32 cellular contexts compared by ENCODE assay signal in the genomic region with DNA sequence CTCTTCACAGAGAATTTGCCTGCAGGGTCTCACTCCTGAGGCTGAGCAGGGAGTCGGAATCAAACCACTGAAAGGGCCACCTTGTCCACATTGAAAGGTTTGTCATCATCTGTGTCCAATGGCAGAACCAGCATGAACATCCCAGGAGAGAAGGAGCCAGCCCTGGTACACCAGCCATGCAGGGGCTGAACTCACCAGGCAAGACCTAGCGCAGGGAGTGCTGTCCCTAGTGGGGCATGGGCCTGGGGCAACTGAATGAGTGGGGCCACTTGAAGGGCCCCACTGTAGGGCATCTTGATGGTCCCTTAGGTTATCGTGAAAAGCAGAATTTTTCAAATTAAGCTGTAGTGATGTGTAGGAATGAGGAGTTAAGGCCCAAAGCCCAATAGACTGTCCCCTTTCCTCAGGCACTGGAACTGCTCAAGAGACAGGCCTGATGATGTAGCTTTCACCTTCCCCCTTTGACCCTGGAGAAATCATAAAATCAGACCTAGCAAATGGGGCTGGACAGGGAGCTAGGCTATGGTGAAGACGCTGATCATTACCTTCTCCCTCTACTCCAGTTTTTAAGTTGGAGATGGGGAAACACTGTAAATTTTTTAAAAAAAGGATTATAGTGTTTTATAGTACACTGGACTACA. TPM values are rescaled to one million over a fixed set of nuclear protein-coding genes. Genes with fewer than 3 reads are reported as not detected.
"Had no signal": no experiment of that assay in that cellular context is flagged by ENCODE, and none has a peak within 500 bp of the region (broad histone marks: within the 10 kb centered on the region; RNA-seq: fewer than 3 reads in every experiment).

No MANE protein-coding gene starts in this region.

- H3K27me3 ChIP-seq: adrenal gland, body of pancreas, colonic mucosa had no signal

- H3K4me1 ChIP-seq: adrenal gland, body of pancreas, colonic mucosa had no signal

- H3K36me3 Mint-ChIP-seq: activated naive CD4-positive, alpha-beta T cell treated with anti-CD3 and anti-CD28 coated beads, Interleukin-2, amount 50 U/mL, for 24 hours; activated naive CD8-positive, alpha-beta T cell treated with anti-CD3 and anti-CD28 coated beads for 36 hours had no signal

- H3K4me1 Mint-ChIP-seq: activated CD4-positive, alpha-beta memory T cell treated with anti-CD3 and anti-CD28 coated beads, Interleukin-2, amount 10 ng/mL, durations not matched to agents 7 days and 5 days; activated CD4-positive, alpha-beta T cell treated with anti-CD3 and anti-CD28 coated beads, Interleukin-2, amount 10 ng/mL, durations not matched to agents 24 days and 14 days; activated naive CD4-positive, alpha-beta T cell treated with anti-CD3 and anti-CD28 coated beads, Interleukin-2, amount 50 U/mL, for 24 hours; endodermal cell had no signal

- H3K27ac Mint-ChIP-seq: activated CD4-positive, alpha-beta memory T cell treated with anti-CD3 and anti-CD28 coated beads, Interleukin-2, amount 10 ng/mL, durations not matched to agents 7 days and 5 days; activated CD4-positive, alpha-beta T cell treated with anti-CD3 and anti-CD28 coated beads for 36 hours; activated CD4-positive, alpha-beta T cell treated with anti-CD3 and anti-CD28 coated beads, Interleukin-2, amount 10 ng/mL, durations not matched to agents 24 days and 14 days; activated naive CD4-positive, alpha-beta T cell treated with anti-CD3 and anti-CD28 coated beads, Interleukin-2, amount 50 U/mL, for 24 hours; activated naive CD8-positive, alpha-beta T cell treated with anti-CD3 and anti-CD28 coated beads for 36 hours; activated naive CD8-positive, alpha-beta T cell treated with anti-CD3 and anti-CD28 coated beads, Interleukin-2, amount 50 U/mL, for 24 hours; activated T-helper 17 cell treated with anti-CD3 and anti-CD28 coated beads, Interleukin-2, amount 50 U/mL, for 72 hours; endodermal cell had no signal

- H3K4me3 Mint-ChIP-seq: activated CD4-positive, alpha-beta memory T cell treated with anti-CD3 and anti-CD28 coated beads, Interleukin-2, amount 10 ng/mL, durations not matched to agents 7 days and 5 days; activated CD4-positive, alpha-beta T cell treated with anti-CD3 and anti-CD28 coated beads for 36 hours; activated CD4-positive, alpha-beta T cell treated with anti-CD3 and anti-CD28 coated beads, Interleukin-2, amount 10 ng/mL, durations not matched to agents 24 days and 14 days; activated naive CD4-positive, alpha-beta T cell treated with anti-CD3 and anti-CD28 coated beads, Interleukin-2, amount 50 U/mL, for 24 hours; activated naive CD8-positive, alpha-beta T cell treated with anti-CD3 and anti-CD28 coated beads for 36 hours; activated naive CD8-positive, alpha-beta T cell treated with anti-CD3 and anti-CD28 coated beads, Interleukin-2, amount 50 U/mL, for 24 hours; activated T-cell treated with anti-CD3 and anti-CD28 coated beads, Interleukin-2, amount 50 U/mL, for 4 hours; activated T-helper 17 cell treated with anti-CD3 and anti-CD28 coated beads, Interleukin-2, amount 50 U/mL, for 72 hours; endodermal cell had no signal

- H3K27ac ChIP-seq: adrenal gland, body of pancreas, colonic mucosa had no signal

- H3K36me3 ChIP-seq: adrenal gland, colonic mucosa had no signal

- ATAC-seq: activated CD4-positive, alpha-beta T cell treated with anti-CD3 and anti-CD28 coated beads for 36 hours; activated naive CD8-positive, alpha-beta T cell treated with anti-CD3 and anti-CD28 coated beads, Interleukin-2, amount 50 U/mL, for 24 hours; activated T-cell treated with anti-CD3 and anti-CD28 coated beads, Interleukin-2, amount 50 U/mL, for 4 hours; activated T-helper 17 cell treated with anti-CD3 and anti-CD28 coated beads, Interleukin-2, amount 50 U/mL, for 72 hours; body of pancreas; esophagus mucosa had no signal

- H3K9me3 Mint-ChIP-seq: activated CD4-positive, alpha-beta memory T cell treated with anti-CD3 and anti-CD28 coated beads, Interleukin-2, amount 10 ng/mL, durations not matched to agents 7 days and 5 days; activated CD4-positive, alpha-beta T cell treated with anti-CD3 and anti-CD28 coated beads, Interleukin-2, amount 10 ng/mL, durations not matched to agents 24 days and 14 days; activated naive CD4-positive, alpha-beta T cell treated with anti-CD3 and anti-CD28 coated beads, Interleukin-2, amount 50 U/mL, for 24 hours; activated naive CD8-positive, alpha-beta T cell treated with anti-CD3 and anti-CD28 coated beads for 36 hours; activated naive CD8-positive, alpha-beta T cell treated with anti-CD3 and anti-CD28 coated beads, Interleukin-2, amount 50 U/mL, for 24 hours; activated T-cell treated with anti-CD3 and anti-CD28 coated beads, Interleukin-2, amount 50 U/mL, for 4 hours; activated T-helper 17 cell treated with anti-CD3 and anti-CD28 coated beads, Interleukin-2, amount 50 U/mL, for 72 hours; endodermal cell had no signal

- DNase-seq: activated CD4-positive, alpha-beta memory T cell treated with anti-CD3 and anti-CD28 coated beads, Interleukin-2, amount 10 ng/mL, durations not matched to agents 7 days and 5 days; activated CD4-positive, alpha-beta T cell treated with anti-CD3 and anti-CD28 coated beads for 36 hours; activated CD4-positive, alpha-beta T cell treated with anti-CD3 and anti-CD28 coated beads, Interleukin-2, amount 10 ng/mL, durations not matched to agents 24 days and 14 days; activated CD4-positive, alpha-beta T cell treated with anti-CD3 and anti-CD28 coated beads, Interleukin-2, amount 50 U/mL, for 4 hours; activated CD4-positive, CD25-positive, alpha-beta regulatory T cell; activated CD4-positive, CD25-positive, alpha-beta regulatory T cell treated with anti-CD3 and anti-CD28 coated beads, Interleukin-2, amount 50 U/mL, for 72 hours; activated CD8-positive, alpha-beta memory T cell treated with anti-CD3 and anti-CD28 coated beads, Interleukin-2, amount 50 U/mL, for 48 hours; activated effector memory CD4-positive, alpha-beta T cell treated with Interleukin-2 at 50 U/mL for 16 hours; activated gamma-delta T cell treated with Interleukin-2 at 50 U/mL for 16 hours; activated naive CD4-positive, alpha-beta T cell treated with Interleukin-2 at 50 U/mL for 16 hours; activated naive CD8-positive, alpha-beta T cell treated with anti-CD3 and anti-CD28 coated beads for 36 hours; activated naive CD8-positive, alpha-beta T cell treated with anti-CD3 and anti-CD28 coated beads, Interleukin-2, amount 50 U/mL, for 24 hours; activated T-cell treated with anti-CD3 and anti-CD28 coated beads for 4 hours; activated T-cell treated with anti-CD3 and anti-CD28 coated beads, Interleukin-2, amount 50 U/mL, for 4 hours; adrenal gland; amygdala; aorta; body of pancreas; central memory CD4-positive, alpha-beta T cell; cerebellar nuclear complex; colonic mucosa; effector CD8-positive, alpha-beta T cell; endodermal cell; foreskin fibroblast; head of caudate nucleus; T-helper 2 cell had no signal

- FAIRE-seq: frontal cortex had no signal

- H3K9me3 ChIP-seq: adrenal gland, body of pancreas, colonic mucosa had no signal

- H3K4me3 ChIP-seq: adrenal gland, body of pancreas, colonic mucosa had no signal

- H3K27me3 Mint-ChIP-seq: activated CD4-positive, alpha-beta memory T cell treated with anti-CD3 and anti-CD28 coated beads, Interleukin-2, amount 10 ng/mL, durations not matched to agents 7 days and 5 days; activated CD4-positive, alpha-beta T cell treated with anti-CD3 and anti-CD28 coated beads for 36 hours had no signal

RNA-seq across cellular contexts. Expression of gene PLEK, which starts 8.4 kb away (rescaled TPM):
- total RNA-seq: endodermal cell, epithelial cell of proximal tubule had no signal

RNA-seq across cellular contexts. Expression of gene CNRIP1, which starts 37.0 kb away (rescaled TPM):
- total RNA-seq: activated CD4-positive, alpha-beta memory T cell treated with anti-CD3 and anti-CD28 coated beads, Interleukin-2, amount 10 ng/mL, durations not matched to agents 7 days and 5 days; activated CD4-positive, alpha-beta T cell treated with anti-CD3 and anti-CD28 coated beads for 36 hours; activated CD4-positive, alpha-beta T cell treated with anti-CD3 and anti-CD28 coated beads, Interleukin-2, amount 10 ng/mL, durations not matched to agents 24 days and 14 days; activated naive CD8-positive, alpha-beta T cell treated with anti-CD3 and anti-CD28 coated beads for 36 hours; activated T-helper 17 cell treated with anti-CD3 and anti-CD28 coated beads, Interleukin-2, amount 50 U/mL, for 72 hours; T-helper 1 cell treated with Interleukin-12 subunit alpha and Interleukin-12 subunit beta and Interleukin-4 antibody, amounts not matched to agents 30 ng/mL and 1 ng/mL, for 36 hours had no signal
